ENCODE assay signal across 8 cellular contexts in the genomic region with DNA sequence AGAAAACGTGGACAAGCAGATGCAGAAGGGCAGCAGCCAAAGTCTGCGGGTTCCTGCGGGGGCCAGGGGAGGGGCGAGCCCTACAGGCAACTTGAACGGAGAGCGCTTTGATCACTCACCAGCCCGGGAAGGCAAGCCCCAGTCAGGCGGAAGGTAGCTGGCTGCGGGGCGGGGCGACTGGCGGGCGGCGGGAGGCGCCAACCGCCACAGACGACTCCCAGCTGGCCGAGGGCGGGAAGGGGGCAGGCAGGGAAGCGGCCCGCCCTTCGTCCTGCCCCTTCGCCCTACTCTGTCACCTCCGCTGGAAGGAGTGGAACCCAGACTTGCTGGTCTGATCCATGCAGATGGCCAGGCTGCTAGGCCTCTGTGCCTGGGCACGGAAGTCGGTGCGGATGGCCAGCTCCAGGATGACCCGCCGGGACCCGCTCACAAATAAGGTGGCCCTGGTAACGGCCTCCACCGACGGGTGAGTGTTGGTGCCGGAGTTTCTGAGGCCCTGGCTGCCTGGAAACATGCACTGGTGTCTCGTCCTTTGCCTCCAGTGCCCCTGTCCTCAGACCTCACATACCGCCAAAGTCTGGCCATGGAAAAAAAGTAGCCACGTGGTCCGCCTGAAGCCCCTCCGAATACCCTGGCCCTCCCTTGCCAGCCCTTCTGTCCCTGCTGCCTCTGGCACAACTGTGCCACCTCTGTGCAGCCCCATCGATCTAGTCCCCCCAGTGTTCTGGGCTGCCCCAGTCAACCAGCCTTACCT. TPM values are rescaled to one million over a fixed set of nuclear protein-coding genes. Genes with fewer than 3 reads are reported as not detected.
A peak's percentile ranks its signal among the peaks of the same experiment; 100 is the strongest.
DNase-seq lines count a peak whose midpoint lies in the region; TF ChIP-seq lines count a peak whose summit lies in the region.
"Not testable (repeated sequence)": the region's sequence is repeated elsewhere in the genome, so short reads cannot be mapped to it uniquely, and the experiment has no call there.

A gene (plus strand): TSS at position 320 of the 754 bp plus-strand sequence. CDS start 19 bp downstream, at position 339.

- not testable (repeated sequence) for H3K9me3 Mint-ChIP-seq in H9; T-helper 1 cell treated with Interleukin-12 subunit alpha and Interleukin-12 subunit beta and Interleukin-4 antibody, amounts not matched to agents 30 μg/mL and 1 μg/mL, for 36 hours

- not testable (repeated sequence) for H2AFZ ChIP-seq in H9 (ENCODE audit: low read length)

- not testable (repeated sequence) for H3K27ac Mint-ChIP-seq in H9
- H3K27ac Mint-ChIP-seq in T-helper 1 cell treated with Interleukin-12 subunit alpha and Interleukin-12 subunit beta and Interleukin-4 antibody, amounts not matched to agents 30 μg/mL and 1 μg/mL, for 36 hours, result peak within 1 kb of the TSS; percentile 79

- H3K18ac ChIP-seq in H9 (ENCODE audit: insufficient read length, low read depth, low read length), result not testable (repeated sequence)

- not testable (repeated sequence) for H4K20me1 ChIP-seq in H9 (ENCODE audit: control insufficient read depth, insufficient read depth, insufficient read length)

- H3K23ac ChIP-seq in H9 (ENCODE audit: insufficient read length, low read depth, low read length), result not testable (repeated sequence)

- not testable (repeated sequence) for H3K36me3 Mint-ChIP-seq in H9 (ENCODE audit: insufficient read depth in 1 of 3, low read depth in 3 of 3); T-helper 1 cell treated with Interleukin-12 subunit alpha and Interleukin-12 subunit beta and Interleukin-4 antibody, amounts not matched to agents 30 μg/mL and 1 μg/mL, for 36 hours (ENCODE audit: low read depth)

- no CpG with 5 or more reads among the region's 40 CpGs for WGBS in H9 (ENCODE audit: extremely low coverage, insufficient read length, low lambda C conversion rate)
- WGBS in suprapubic skin, result 34% methylated on average over 9 of the region's 40 CpGs

- not testable (repeated sequence) for H2BK120ac ChIP-seq in H9 (ENCODE audit: low read depth, low read length, poor library complexity, severe bottlenecking)

- peaks cover 12 to 19% of the 10 kb centered on the region in 2 experiments for H3K4me1 Mint-ChIP-seq in H9
- peaks cover 24% of the 10 kb centered on the region for H3K4me1 Mint-ChIP-seq in T-helper 1 cell treated with Interleukin-12 subunit alpha and Interleukin-12 subunit beta and Interleukin-4 antibody, amounts not matched to agents 30 μg/mL and 1 μg/mL, for 36 hours (ENCODE audit: low read depth)

- H3K23me2 ChIP-seq in H9 (ENCODE audit: insufficient read length, low read depth, low read length, poor library complexity, severe bottlenecking), result not testable (repeated sequence)

- not testable (repeated sequence) for H4K91ac ChIP-seq in H9 (ENCODE audit: insufficient read length, low read depth, low read length)

- H3K9ac ChIP-seq in H9 (ENCODE audit: extremely low read depth, insufficient read length, low read length), result peak within 1 kb of the TSS; percentile 39

- not testable (repeated sequence) for H3K4me1 ChIP-seq in H9 (ENCODE audit: insufficient read depth, low read length)
- peaks cover 42% of the 10 kb centered on the region for H3K4me1 ChIP-seq in suprapubic skin

- not testable (repeated sequence) for H2AK5ac ChIP-seq in H9 (ENCODE audit: insufficient read length, low read length)

- not testable (repeated sequence) for H3T11ph ChIP-seq in H9 (ENCODE audit: low read length)

- not testable (repeated sequence) for H2BK20ac ChIP-seq in H9 (ENCODE audit: low read depth, low read length, poor library complexity, severe bottlenecking)

- not testable (repeated sequence) for H2BK5ac ChIP-seq in H9 (ENCODE audit: insufficient read length, low read length)

- not testable (repeated sequence) for TF ChIP-seq EP300 in suprapubic skin (IDR thresholded peaks at IDR 0.05)

- not testable (repeated sequence) for H3K79me2 ChIP-seq in H9 (ENCODE audit: insufficient read depth, low read length)

- not testable (repeated sequence) for H3K27me3 Mint-ChIP-seq in H9 (ENCODE audit: low read depth); T-helper 1 cell treated with Interleukin-12 subunit alpha and Interleukin-12 subunit beta and Interleukin-4 antibody, amounts not matched to agents 30 μg/mL and 1 μg/mL, for 36 hours (ENCODE audit: low read depth)

- not testable (repeated sequence) for TF ChIP-seq CTCF in GM10266 (IDR thresholded peaks at IDR 0.05; ENCODE audit: control insufficient read depth, insufficient read depth, low read depth, missing control alignments); H9 (conservative IDR thresholded peaks at IDR 0.05); suprapubic skin (IDR thresholded peaks at IDR 0.05)

- H3K79me1 ChIP-seq in H9 (ENCODE audit: insufficient read depth, low read depth, low read length, poor library complexity, severe bottlenecking), result not testable (repeated sequence)

- peak within 1 kb of the TSS; percentile 30 for H3K4me2 ChIP-seq in H9 (ENCODE audit: insufficient read depth, insufficient read length, low read length)

- H3K4me3 ChIP-seq in suprapubic skin, result peak within 1 kb of the TSS; percentile 20

- DNase-seq in GM10266 (ENCODE audit: extremely low spot score), result peak; percentile 75
- peak; percentile 93 for DNase-seq in H9
- peak; percentile 44 for DNase-seq in activated naive CD8-positive, alpha-beta T cell treated with anti-CD3 and anti-CD28 coated beads, Interleukin-2, amount 50 U/mL, for 16 hours (ENCODE audit: low read depth, low spot score)
- DNase-seq in cardiac septum (ENCODE audit: low spot score), result peak; percentile 94
- DNase-seq in posterior cingulate gyrus, result peak in 6 of 10 donors; percentile 19 to 91 (median 56)
- DNase-seq in suprapubic skin (ENCODE audit: low spot score in 2 of 2), result peak; percentile 79 to 88

- not testable (repeated sequence) for H3K56ac ChIP-seq in H9 (ENCODE audit: insufficient read length, low read depth, low read length)

- not testable (repeated sequence) for H3K14ac ChIP-seq in H9 (ENCODE audit: insufficient read depth, low read length)

- not testable (repeated sequence) for H3K9me3 ChIP-seq in H9 (ENCODE audit: control insufficient read depth, low read depth, low read length); KOPT-K1 (ENCODE audit: insufficient read depth, low read length, poor library complexity, severe bottlenecking); suprapubic skin

- intact Hi-C loops in cardiac septum (cut with DNase I), result loop anchor here (10.0 kb wide), 1 partner anchor 106 kb away; a partner anchor contains a TSS
- intact Hi-C loops in posterior cingulate gyrus (cut with DNase I), result not testable (repeated sequence)

- H4K8ac ChIP-seq in H9 (replicated peaks; ENCODE audit: insufficient read length, low read depth, low read length), result not testable (repeated sequence)

- peak within 1 kb of the TSS; percentile 49 to 71 for H3K4me3 Mint-ChIP-seq in H9
- H3K4me3 Mint-ChIP-seq in T-helper 1 cell treated with Interleukin-12 subunit alpha and Interleukin-12 subunit beta and Interleukin-4 antibody, amounts not matched to agents 30 μg/mL and 1 μg/mL, for 36 hours, result peak within 1 kb of the TSS; percentile 74

- not testable (repeated sequence) for H2BK15ac ChIP-seq in H9 (ENCODE audit: low read depth, low read length)

- H3K27ac ChIP-seq in H9 (ENCODE audit: insufficient read length, low read depth, low read length), result not testable (repeated sequence)
- H3K27ac ChIP-seq in KOPT-K1 (ENCODE audit: low read depth, low read length, poor library complexity, severe bottlenecking), result peak within 1 kb of the TSS; percentile 88
- peak within 1 kb of the TSS; percentile 83 for H3K27ac ChIP-seq in suprapubic skin

- H3K27me3 ChIP-seq in H9 (ENCODE audit: insufficient read depth, low read length); suprapubic skin: not testable (repeated sequence)

- H3K4ac ChIP-seq in H9 (ENCODE audit: low read depth, low read length), result not testable (repeated sequence)

- H3K36me3 ChIP-seq in KOPT-K1 (ENCODE audit: insufficient read depth, low read length), result peaks cover 18% of the 10 kb centered on the region
- H3K36me3 ChIP-seq in suprapubic skin, result not testable (repeated sequence)

- not testable (repeated sequence) for H4K5ac ChIP-seq in H9 (ENCODE audit: insufficient read length, low read depth, low read length)

- not testable (repeated sequence) for H2BK12ac ChIP-seq in H9 (ENCODE audit: insufficient read length, low read depth, low read length)

- not testable (repeated sequence) for TF ChIP-seq POLR2A in suprapubic skin (IDR thresholded peaks at IDR 0.05)

RNA-seq across cellular contexts. Expression of the gene that starts here (rescaled TPM):
- total RNA-seq in H9 (2021) (9.7 and 10.2 TPM in 2 replicates), cardiac septum (26.2 TPM), suprapubic skin (10 to 100 TPM; 17.5 to 27.9 (median 21.0) TPM)

Comparison
In these comparisons a context has a peak if more than half of its experiments do, and no peak if none do; other contexts are left out.
1. DNase-seq: peak in every context shown above with its lines; median percentile 94 in cardiac septum; 93 in H9; 84 in suprapubic skin; 75 in GM10266; 56 in posterior cingulate gyrus; 44 in activated naive CD8-positive, alpha-beta T cell treated with anti-CD3 and anti-CD28 coated beads, Interleukin-2, amount 50 U/mL, for 16 hours.